Comparison of ENCODE assay signal across 8 cellular contexts in genomic region chr20:21048841-21049273, GRCh38. TPM values are rescaled to one million over a fixed set of nuclear protein-coding genes. Genes with fewer than 3 reads are reported as not detected.
DNase-seq lines count a peak whose midpoint lies in the region; ATAC-seq, FAIRE-seq and TF ChIP-seq lines count a peak whose summit lies in the region.

No MANE protein-coding gene starts in this region.

- peak; percentile 15 for DNase-seq in CMK (ENCODE audit: low read depth)
- DNase-seq in H54 (ENCODE audit: insufficient read length, low spot score): peak; percentile 43
- DNase-seq in RPMI7951 (ENCODE audit: low read depth): peak; percentile 17
- DNase-seq in activated naive CD4-positive, alpha-beta T cell treated with Interleukin-2 at 50 U/mL for 16 hours: peak; percentile 37
- DNase-seq in left colon: peak in 1 of 2 donors; percentile 67
- peak; percentile 23 for DNase-seq in stimulated activated naive CD4-positive, alpha-beta T cell treated with Interleukin-2 at 50 U/mL for 16 hours (lab: John Stamatoyannopoulos, UW)
- DNase-seq in kidney: no peak

- no peak for TF ChIP-seq POLR2A in H54 (IDR thresholded peaks at IDR 0.05; ENCODE audit: low read depth, low read length)

- no peak overlapping the region for H3K27ac ChIP-seq in kidney (ENCODE audit: low read depth in 2 of 2, low read length in 2 of 2)

- intact Hi-C loops in left colon (cut with DNase I, micrococcal nuclease): no loop called here
- intact Hi-C loops in kidney (cut with DNase I): no loop called here

- no peak for FAIRE-seq in H54 (lab: Jason Lieb, UNC)
- FAIRE-seq in kidney (lab: Jason Lieb, UNC): no peak

- no peaks in the 10 kb centered on the region for H3K9me3 ChIP-seq in kidney (ENCODE audit: control insufficient read depth in 1 of 2, low read length in 2 of 2)

- no peaks in the 10 kb centered on the region for H3K36me3 ChIP-seq in kidney (ENCODE audit: control insufficient read depth in 1 of 2, insufficient read depth in 2 of 2, low read length in 2 of 2)

- H3K4me3 ChIP-seq in kidney (ENCODE audit: low read length in 2 of 2): no peak overlapping the region

- no peaks in the 10 kb centered on the region for H3K4me1 ChIP-seq in kidney (ENCODE audit: control insufficient read depth in 1 of 2, insufficient read depth in 1 of 2, low read depth in 1 of 2, low read length in 2 of 2)

- no peak overlapping the region for H3K9ac ChIP-seq in kidney (ENCODE audit: low read length in 2 of 2)

- ATAC-seq in left colon (peak; percentile 74), esophagus mucosa (no peak)

- no peak for TF ChIP-seq CTCF in kidney (IDR thresholded peaks at IDR 0.05; ENCODE audit: borderline replicate concordance, extremely low read depth, insufficient read depth)

RNA-seq across cellular contexts. Expression of gene LINC00237, which starts 57.3 kb away (rescaled TPM):
- not detected in 2 replicates for total RNA-seq in RPMI7951 (2014; rRNA removed; shearing (Covaris generic))
- not detected for total RNA-seq in left colon
- total RNA-seq in kidney: not detected
- polyA plus RNA-seq in kidney (ENCODE audit: insufficient read depth, low read depth, low replicate concordance): not detected
- total RNA-seq in esophagus mucosa: not detected
